11 cellular contexts compared by ENCODE assay signal in genomic region chr9:37751186-37751585, GRCh38.
"Had no signal": no experiment of that assay in that cellular context is flagged by ENCODE, and none has a peak within 500 bp of the region (broad histone marks: within the 10 kb centered on the region; RNA-seq: fewer than 3 reads in every experiment).

No MANE protein-coding gene starts in this region.

- H3K4me3 Mint-ChIP-seq: stimulated activated effector memory CD8-positive, alpha-beta T cell treated with anti-CD3 and anti-CD28 coated beads, Interleukin-12 subunit alpha, Interleukin-12 subunit beta, amount 100 ng/mL, for 72 hours had no signal

- H3K4me3 ChIP-seq: ascending aorta, heart right ventricle, left lung had no signal

- H3K9me3 Mint-ChIP-seq: stimulated activated effector memory CD8-positive, alpha-beta T cell treated with anti-CD3 and anti-CD28 coated beads, Interleukin-12 subunit alpha, Interleukin-12 subunit beta, amount 100 ng/mL, for 72 hours had no signal

- H3K27ac Mint-ChIP-seq: stimulated activated effector memory CD8-positive, alpha-beta T cell treated with anti-CD3 and anti-CD28 coated beads, Interleukin-12 subunit alpha, Interleukin-12 subunit beta, amount 100 ng/mL, for 72 hours had no signal

- H3K27me3 ChIP-seq: ascending aorta, foreskin keratinocyte, heart right ventricle, left lung had no signal

- DNase-seq: activated gamma-delta T cell treated with Interleukin-2 at 50 U/mL for 16 hours, foreskin keratinocyte, heart right ventricle, left lung, right cardiac atrium, substantia nigra, T-helper 2 cell, trophoblast cell had no signal

- H3K36me3 ChIP-seq: ascending aorta, heart right ventricle, left lung had no signal

- H3K4me1 ChIP-seq: foreskin keratinocyte had no signal

- ATAC-seq: foreskin keratinocyte; heart right ventricle; left lung; right cardiac atrium; SK-N-SH treated with all-trans-retinoic acid at 6 μM for 48 hours; stimulated activated effector memory CD8-positive, alpha-beta T cell treated with anti-CD3 and anti-CD28 coated beads, Interleukin-12 subunit alpha, Interleukin-12 subunit beta, amount 100 ng/mL, for 72 hours had no signal

- H3K9me3 ChIP-seq: ascending aorta, heart right ventricle, left lung had no signal

- H3K36me3 Mint-ChIP-seq: stimulated activated effector memory CD8-positive, alpha-beta T cell treated with anti-CD3 and anti-CD28 coated beads, Interleukin-12 subunit alpha, Interleukin-12 subunit beta, amount 100 ng/mL, for 72 hours had no signal

- H3K27ac ChIP-seq: ascending aorta, foreskin keratinocyte, heart right ventricle, left lung had no signal
